Comparison of ENCODE assay signal across 17 cellular contexts in the genomic region with DNA sequence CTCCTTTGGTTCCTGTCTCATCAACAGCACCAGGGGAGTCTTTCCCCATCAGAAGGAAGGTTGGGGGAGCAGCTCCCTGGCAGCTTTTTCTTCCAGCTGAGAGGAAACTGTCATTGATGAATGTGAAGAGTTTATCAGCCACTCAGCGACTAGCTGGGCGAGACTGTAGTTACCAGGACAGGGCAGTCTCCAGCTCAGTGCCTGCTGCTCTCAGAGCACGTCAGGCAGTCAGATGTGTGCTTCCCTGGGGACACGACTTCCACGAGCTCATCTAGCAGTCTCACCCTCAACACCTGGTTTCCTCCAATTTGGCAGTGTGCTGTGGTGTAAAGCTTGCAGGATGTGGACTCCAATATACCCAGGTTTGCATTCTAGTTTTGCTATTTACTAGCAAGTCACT. TPM values are rescaled to one million over a fixed set of nuclear protein-coding genes. Genes with fewer than 3 reads are reported as not detected.
DNase-seq lines count a peak whose midpoint lies in the region; ATAC-seq, FAIRE-seq and TF ChIP-seq lines count a peak whose summit lies in the region.
"Had no signal": no experiment of that assay in that cellular context is flagged by ENCODE, and none has a peak within 500 bp of the region (broad histone marks: within the 10 kb centered on the region; RNA-seq: fewer than 3 reads in every experiment).

No MANE protein-coding gene starts in this region.

- no peak for FAIRE-seq in frontal cortex (lab: Jason Lieb, UNC)

- no peaks in the 10 kb centered on the region for H3K27me3 Mint-ChIP-seq in T-helper 17 cell

- H3K4me3 ChIP-seq in cardiac muscle cell, result peak overlapping the region; percentile 14
- no peak overlapping the region for H3K4me3 ChIP-seq in skeletal muscle cell (ENCODE audit: low read depth, low read length)
- H3K4me3 ChIP-seq: body of pancreas, hepatocyte had no signal

- DNase-seq in DMS 273 (lab: John Stamatoyannopoulos, UW; ENCODE audit: unreplicated experiment) (peak; percentile 54), DMS 273 treated with DMSO at 0.1 percent for 48 hours (lab: John Stamatoyannopoulos, UW) (no peak), T-helper 17 cell (no peak), cardiac muscle cell (ENCODE audit: low read depth in 1 of 2, low spot score in 1 of 2) (peak; percentile 42 to 88), skeletal muscle cell (ENCODE audit: low read depth) (peak; percentile 31), frontal cortex (ENCODE audit: low spot score in 2 of 2) (no peak), GM20000 (ENCODE audit: low spot score) (no peak)
- no peak for DNase-seq in activated naive CD4-positive, alpha-beta T cell (lab: John Stamatoyannopoulos, UW)
- DNase-seq: activated CD4-positive, alpha-beta T cell treated with anti-CD3 and anti-CD28 coated beads, Interleukin-2, amount 50 U/mL, for 1 hour; NCI-H1092 treated with DMSO at 0.1 percent for 48 hours; NCI-H510A treated with DMSO at 0.1 percent for 48 hours; RPMI8226 had no signal

- no peaks in the 10 kb centered on the region for H3K9me3 ChIP-seq in T-helper 17 cell (ENCODE audit: control insufficient read depth, low read length, poor library complexity, severe bottlenecking)
- H3K9me3 ChIP-seq in cardiac muscle cell (ENCODE audit: low read depth), result no peaks in the 10 kb centered on the region
- H3K9me3 ChIP-seq: body of pancreas had no signal

- no peak for ATAC-seq in T-helper 17 cell

- no peak for TF ChIP-seq CTCF in cardiac muscle cell (IDR thresholded peaks at IDR 0.05; ENCODE audit: low read depth, low read length)
- no peak for TF ChIP-seq CTCF in GM20000 (IDR thresholded peaks at IDR 0.05; ENCODE audit: extremely low read depth, missing control alignments)

- H3K27ac ChIP-seq in cardiac muscle cell, result peak overlapping the region; percentile 88
- H3K27ac ChIP-seq: 22Rv1, body of pancreas, hepatocyte had no signal

- no peaks in the 10 kb centered on the region for H3K27me3 ChIP-seq in cardiac muscle cell
- H3K27me3 ChIP-seq: body of pancreas, hepatocyte had no signal

- H3K36me3 ChIP-seq in cardiac muscle cell, result no peaks in the 10 kb centered on the region

- no peaks in the 10 kb centered on the region for H3K4me1 Mint-ChIP-seq in T-helper 17 cell

- no peak overlapping the region for H3K4me3 Mint-ChIP-seq in T-helper 17 cell

- peaks cover 5% of the 10 kb centered on the region for H3K36me3 Mint-ChIP-seq in T-helper 17 cell (ENCODE audit: low read depth)

- peak overlapping the region; percentile 43 for H3K27ac Mint-ChIP-seq in T-helper 17 cell

- peaks cover 35% of the 10 kb centered on the region for H3K4me1 ChIP-seq in cardiac muscle cell (ENCODE audit: low read depth)

RNA-seq across cellular contexts. Expression of a gene that starts 12.5 kb away (rescaled TPM):
- total RNA-seq in T-helper 17 cell, result 1 to 10 TPM; 1.1 to 1.6 TPM
- 72.9 and 80.9 TPM in 2 replicates for total RNA-seq in cardiac muscle cell
- 50.8 and 53.6 TPM in 2 replicates for polyA plus RNA-seq in cardiac muscle cell
- total RNA-seq in frontal cortex, result 14.7 TPM
- total RNA-seq: HT1080 had no signal

RNA-seq across cellular contexts. Expression of a gene that starts 20.3 kb away (rescaled TPM):
- total RNA-seq in T-helper 17 cell (under 1 TPM; 0.23 to 0.47 TPM), cardiac muscle cell (not detected in 2 replicates), frontal cortex (not detected)
- 0.12 TPM in 1 of 2 replicates, not detected in the other for polyA plus RNA-seq in cardiac muscle cell
- total RNA-seq: HT1080, left lobe of liver had no signal
- polyA plus RNA-seq: hepatocyte had no signal

RNA-seq across cellular contexts. Expression of a gene that starts 27.9 kb away (rescaled TPM):
- total RNA-seq in T-helper 17 cell (10 to 100 TPM; 90.6 to 92.4 TPM), cardiac muscle cell (79.1 and 128 TPM in 2 replicates), frontal cortex (72.6 TPM)
- polyA plus RNA-seq in cardiac muscle cell, result 210 and 232 TPM in 2 replicates

RNA-seq across cellular contexts. Expression of a gene that starts 28.0 kb away (rescaled TPM):
- 10 to 100 TPM; 20.0 to 23.7 TPM for total RNA-seq in T-helper 17 cell
- 16.9 and 22.5 TPM in 2 replicates for total RNA-seq in cardiac muscle cell
- polyA plus RNA-seq in cardiac muscle cell, result 18.6 and 23.9 TPM in 2 replicates
- 42.8 TPM for total RNA-seq in frontal cortex

RNA-seq across cellular contexts. Expression of a gene that starts 35.6 kb away (rescaled TPM):
- 10 to 100 TPM; 19.9 to 22.5 TPM for total RNA-seq in T-helper 17 cell
- total RNA-seq in cardiac muscle cell, result 72.6 and 97.5 TPM in 2 replicates
- polyA plus RNA-seq in cardiac muscle cell, result 231 and 271 TPM in 2 replicates
- 95.4 TPM for total RNA-seq in frontal cortex

Comparison
In these comparisons a context has a peak if more than half of its experiments do, and no peak if none do; other contexts are left out.
1. DNase-seq: peak in DMS 273 (single experiment), cardiac muscle cell (2 of 2) and skeletal muscle cell (single experiment); none in DMS 273 treated with DMSO at 0.1 percent for 48 hours (single experiment), T-helper 17 cell (0 of 3), activated naive CD4-positive, alpha-beta T cell (0 of 4), frontal cortex (0 of 2) and GM20000 (single experiment).